ENCODE assay signal across 18 cellular contexts in the genomic region with DNA sequence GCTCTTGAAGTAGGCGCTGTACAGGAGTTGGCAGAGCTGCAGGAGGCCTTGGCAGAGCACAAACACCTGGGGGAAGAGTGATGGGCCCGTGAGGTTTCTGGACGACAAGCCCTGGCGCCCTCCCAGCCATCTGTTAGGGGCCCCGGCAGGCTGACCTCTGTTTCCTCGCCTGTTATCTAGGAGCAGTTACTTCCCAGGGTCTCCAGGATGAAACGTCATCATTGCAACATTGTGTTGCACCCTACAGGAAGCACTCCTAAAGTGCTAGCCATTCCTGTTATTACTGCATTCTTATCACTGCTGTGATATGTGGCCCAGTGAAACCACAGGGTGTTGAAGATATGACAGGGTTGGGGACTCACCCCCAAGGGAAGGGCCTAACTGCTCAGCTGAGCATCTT. TPM values are rescaled to one million over a fixed set of nuclear protein-coding genes. Genes with fewer than 3 reads are reported as not detected.
DNase-seq lines count a peak whose midpoint lies in the region; ATAC-seq and TF ChIP-seq lines count a peak whose summit lies in the region.
"Had no signal": no experiment of that assay in that cellular context is flagged by ENCODE, and none has a peak within 500 bp of the region (broad histone marks: within the 10 kb centered on the region; RNA-seq: fewer than 3 reads in every experiment).

No MANE protein-coding gene starts in this region.

- no peaks in the 10 kb centered on the region for H4K20me1 ChIP-seq in GM23248 (ENCODE audit: insufficient read depth)

- in situ Hi-C loops in GM23248 (cut with MboI): no loop called here

- TF ChIP-seq CTCF in left ventricle myocardium inferior (IDR thresholded peaks at IDR 0.05; ENCODE audit: borderline replicate concordance) (no peak), right atrium auricular region (IDR thresholded peaks at IDR 0.05) (no peak), fibroblast of pulmonary artery (IDR thresholded peaks at IDR 0.05; ENCODE audit: low read length, missing control alignments) (no peak), spleen (IDR thresholded peaks at IDR 0.05 in 8 of 11, conservative IDR thresholded peaks at IDR 0.05 in 3 of 11) (no peak)

- H3K4me2 ChIP-seq in GM23248 (ENCODE audit: unreplicated experiment): no peak overlapping the region
- H3K4me2 ChIP-seq: A549, PC-9 had no signal

- no peaks in the 10 kb centered on the region for H3K36me3 Mint-ChIP-seq in effector memory CD8-positive, alpha-beta T cell (ENCODE audit: insufficient read depth)
- H3K36me3 Mint-ChIP-seq: CD14-positive monocyte had no signal

- H3K36me3 ChIP-seq in left ventricle myocardium inferior: no peaks in the 10 kb centered on the region
- no peaks in the 10 kb centered on the region for H3K36me3 ChIP-seq in right atrium auricular region
- peaks cover 0 to 6% (median 0%) of the 10 kb centered on the region in 6 donors for H3K36me3 ChIP-seq in spleen
- H3K36me3 ChIP-seq in GM23248 (ENCODE audit: low read depth): no peaks in the 10 kb centered on the region

- WGBS in spleen, 5 donors: 31 to 50% (median 39%) methylated on average over 7 of the region's 7 CpGs
- 81 to 86% methylated on average over 7 of the region's 7 CpGs for WGBS in GM23248 (ENCODE audit: low coverage in 1 of 2, low lambda C conversion rate in 2 of 2, missing lambda C conversion rate in 2 of 2), 2 experiments

- no peak overlapping the region for H3K9ac ChIP-seq in GM23248

- no peak for TF ChIP-seq POLR2A in spleen (IDR thresholded peaks at IDR 0.05)

- no peaks in the 10 kb centered on the region for H3K79me2 ChIP-seq in GM23248 (ENCODE audit: insufficient read depth)

- H3K27ac Mint-ChIP-seq in effector memory CD8-positive, alpha-beta T cell: no peak overlapping the region

- peaks cover 23 to 43% of the 10 kb centered on the region in 2 donors for H3K27me3 Mint-ChIP-seq in effector memory CD8-positive, alpha-beta T cell

- H3K4me3 ChIP-seq in left ventricle myocardium inferior (no peak overlapping the region), right atrium auricular region (no peak overlapping the region), fibroblast of pulmonary artery (replicated peaks; ENCODE audit: low read depth, low read length) (no peak overlapping the region), spleen (no peak overlapping the region), GM23248 (no peak overlapping the region)
- H3K4me3 ChIP-seq: A549, PC-9 had no signal

- intact Hi-C loops in left ventricle myocardium inferior (cut with micrococcal nuclease): no loop called here
- intact Hi-C loops in spleen (cut with DNase I; ENCODE audit: low total_unique reads): no loop called here

- H3K4me3 Mint-ChIP-seq in effector memory CD8-positive, alpha-beta T cell: no peak overlapping the region
- H3K4me3 Mint-ChIP-seq: CD14-positive monocyte had no signal

- H3K27me3 ChIP-seq in left ventricle myocardium inferior (ENCODE audit: low read depth): no peaks in the 10 kb centered on the region
- no peaks in the 10 kb centered on the region for H3K27me3 ChIP-seq in right atrium auricular region
- H3K27me3 ChIP-seq in spleen (replicated peaks in 1 of 7): no peaks in the 10 kb centered on the region
- no peaks in the 10 kb centered on the region for H3K27me3 ChIP-seq in GM23248 (replicated peaks; ENCODE audit: insufficient read depth)

- peaks cover 27% of the 10 kb centered on the region for H3K4me1 ChIP-seq in left ventricle myocardium inferior
- no peaks in the 10 kb centered on the region for H3K4me1 ChIP-seq in right atrium auricular region
- peaks cover 0 to 42% (median 21%) of the 10 kb centered on the region in 6 donors for H3K4me1 ChIP-seq in spleen
- H3K4me1 ChIP-seq in GM23248 (ENCODE audit: insufficient read depth): no peaks in the 10 kb centered on the region
- H3K4me1 ChIP-seq: A549, Caco-2 had no signal

- no peaks in the 10 kb centered on the region for H3F3A ChIP-seq in GM23248 (ENCODE audit: insufficient read depth)

- no peaks in the 10 kb centered on the region for H3K9me2 ChIP-seq in GM23248 (ENCODE audit: insufficient read depth)

- peak overlapping the region; percentile 19 for H3K27ac ChIP-seq in left ventricle myocardium inferior (replicated peaks)
- H3K27ac ChIP-seq in right atrium auricular region: no peak overlapping the region
- H3K27ac ChIP-seq in spleen: peak overlapping the region in 6 of 8 donors; percentile 41 to 74 (median 66)
- no peak overlapping the region for H3K27ac ChIP-seq in GM23248
- H3K27ac ChIP-seq: A549, PC-9 had no signal

- no peak for DNase-seq in left ventricle myocardium inferior
- no peak for DNase-seq in right atrium auricular region (ENCODE audit: low spot score)
- DNase-seq in OCI-M1 (lab: John Stamatoyannopoulos, UW): peak; percentile 19
- peak; percentile 68 for DNase-seq in fibroblast of pulmonary artery (ENCODE audit: low read depth)
- DNase-seq in spleen: peak; percentile 78
- DNase-seq in effector memory CD8-positive, alpha-beta T cell: no peak
- no peak for DNase-seq in GM23248
- DNase-seq in NCI-H1092 (lab: John Stamatoyannopoulos, UW): no peak
- DNase-seq: Caco-2, Karpas-422, NCI-H1417 treated with DMSO at 0.1 percent for 48 hours, NCI-H2081, NCI-H2227 treated with DMSO at 0.1 percent for 48 hours, NCI-H526 treated with DMSO at 0.1 percent for 48 hours, PC-9 had no signal

- H3K9me3 Mint-ChIP-seq in effector memory CD8-positive, alpha-beta T cell: no peaks in the 10 kb centered on the region

- ATAC-seq in effector memory CD8-positive, alpha-beta T cell (replicated peaks): no peak
- ATAC-seq: A549, HCT116 had no signal

- no peaks in the 10 kb centered on the region for H3K9me3 ChIP-seq in left ventricle myocardium inferior (replicated peaks)
- H3K9me3 ChIP-seq in right atrium auricular region: no peaks in the 10 kb centered on the region
- H3K9me3 ChIP-seq in spleen: no peaks in the 10 kb centered on the region
- H3K9me3 ChIP-seq in GM23248 (ENCODE audit: low read depth): no peaks in the 10 kb centered on the region
- H3K9me3 ChIP-seq: A549, Caco-2 had no signal

- no peaks in the 10 kb centered on the region for H3K4me1 Mint-ChIP-seq in effector memory CD8-positive, alpha-beta T cell (ENCODE audit: low read depth in 2 of 2)
- H3K4me1 Mint-ChIP-seq: CD14-positive monocyte had no signal

- no peak overlapping the region for H2AFZ ChIP-seq in GM23248
- H2AFZ ChIP-seq: PC-9 had no signal

RNA-seq across cellular contexts. Expression of gene SLCO2A1, which starts 50.2 kb away (rescaled TPM):
- total RNA-seq in left ventricle myocardium inferior: 18.0 TPM
- 10 to 100 TPM; 15.1 to 36.4 TPM for total RNA-seq in right atrium auricular region
- total RNA-seq in spleen: 100 to 1,000 TPM in 1 of 7 donors, 10 to 100 TPM in 6; 18.2 to 118 (median 46.4) TPM
- 1 to 10 TPM; 4.8 to 6.7 (median 5.4) TPM for polyA plus RNA-seq in spleen
- 0.22 and 0.63 TPM in 2 replicates for total RNA-seq in GM23248 (2014; rRNA removed; shearing (Covaris generic))
- 4.3 and 4.8 TPM in 2 replicates for polyA plus RNA-seq in GM23248 (2016; fragmentation: Nextera tagmentation; extraction: Ambion mirVana)

Comparison
In these comparisons a context has a peak if more than half of its experiments do, and no peak if none do; other contexts are left out.
1. H3K27ac ChIP-seq: peak in left ventricle myocardium inferior (single experiment) and spleen (6 of 8); none in right atrium auricular region (0 of 2) and GM23248 (single experiment).
2. DNase-seq: peak in OCI-M1 (single experiment), fibroblast of pulmonary artery (single experiment) and spleen (single experiment); none in left ventricle myocardium inferior (single experiment), right atrium auricular region (single experiment), effector memory CD8-positive, alpha-beta T cell (0 of 3), GM23248 (single experiment) and NCI-H1092 (single experiment).